In genomic region chr4:146175541-146176453, GRCh38 we compare ENCODE assay signal across 8 cellular contexts. TPM values are rescaled to one million over a fixed set of nuclear protein-coding genes. Genes with fewer than 3 reads are reported as not detected.
DNase-seq lines count a peak whose midpoint lies in the region; ATAC-seq and TF ChIP-seq lines count a peak whose summit lies in the region.

Gene LSM6, plus strand, starts transcription at chr4:146175718. Its CDS starts 7,204 bp downstream, at chr4:146182922.

- peak within 1 kb of the TSS; percentile 86 for H3K4me3 Mint-ChIP-seq in activated naive CD8-positive, alpha-beta T cell treated with anti-CD3 and anti-CD28 coated beads, Interleukin-2, amount 50 U/mL, for 24 hours
- H3K4me3 Mint-ChIP-seq in type B pancreatic cell: peak within 1 kb of the TSS; percentile 91

- peak; percentile 11 for TF ChIP-seq CTCF in GM10266 (IDR thresholded peaks at IDR 0.05; ENCODE audit: control insufficient read depth, insufficient read depth, low read depth, missing control alignments)
- TF ChIP-seq CTCF in HEK293 (tag by site-specific recombination; IDR thresholded peaks at IDR 0.05): peak; percentile 58
- TF ChIP-seq CTCF in cardiac muscle cell (IDR thresholded peaks at IDR 0.05; ENCODE audit: low read depth, low read length): peak; percentile 2
- peak; percentile 28 for TF ChIP-seq CTCF in type B pancreatic cell (conservative IDR thresholded peaks at IDR 0.05)

- peak; percentile 88 for DNase-seq in GM10266 (ENCODE audit: extremely low spot score)
- peak; percentile 69 for DNase-seq in MV-4-11 (lab: John Stamatoyannopoulos, UW)
- DNase-seq in SW480 (ENCODE audit: low spot score): peak; percentile 75
- peak; percentile 84 for DNase-seq in activated naive CD8-positive, alpha-beta T cell treated with anti-CD3 and anti-CD28 coated beads, Interleukin-2, amount 50 U/mL, for 24 hours
- DNase-seq in cardiac muscle cell (ENCODE audit: low read depth in 1 of 2, low spot score in 1 of 2): peak; percentile 79 to 90
- DNase-seq in pons (ENCODE audit: low spot score): peak; percentile 93
- DNase-seq in type B pancreatic cell (ENCODE audit: extremely low spot score, unreplicated experiment): peak; percentile 81

- no peaks in the 10 kb centered on the region for H3K27me3 Mint-ChIP-seq in activated naive CD8-positive, alpha-beta T cell treated with anti-CD3 and anti-CD28 coated beads, Interleukin-2, amount 50 U/mL, for 24 hours
- H3K27me3 Mint-ChIP-seq in type B pancreatic cell: no peaks in the 10 kb centered on the region

- H3K27ac ChIP-seq in HEK293 (ENCODE audit: extremely low read depth, low read depth, low read length) (peak within 1 kb of the TSS; percentile 81), cardiac muscle cell (peak within 1 kb of the TSS; percentile 83)

- no peaks in the 10 kb centered on the region for H3K27me3 ChIP-seq in cardiac muscle cell

- no peaks in the 10 kb centered on the region for H3K9me3 Mint-ChIP-seq in activated naive CD8-positive, alpha-beta T cell treated with anti-CD3 and anti-CD28 coated beads, Interleukin-2, amount 50 U/mL, for 24 hours
- no peaks in the 10 kb centered on the region for H3K9me3 Mint-ChIP-seq in type B pancreatic cell

- peak within 1 kb of the TSS; percentile 92 for H3K27ac Mint-ChIP-seq in activated naive CD8-positive, alpha-beta T cell treated with anti-CD3 and anti-CD28 coated beads, Interleukin-2, amount 50 U/mL, for 24 hours
- peak within 1 kb of the TSS; percentile 89 for H3K27ac Mint-ChIP-seq in type B pancreatic cell

- POLR2A ChIA-PET in HEK293 (lab: Yijun Ruan, JAX): no interaction called here

- H3K36me3 Mint-ChIP-seq in activated naive CD8-positive, alpha-beta T cell treated with anti-CD3 and anti-CD28 coated beads, Interleukin-2, amount 50 U/mL, for 24 hours (ENCODE audit: low read depth): peaks cover 4% of the 10 kb centered on the region
- H3K36me3 Mint-ChIP-seq in type B pancreatic cell: no peaks in the 10 kb centered on the region

- H3K4me1 ChIP-seq in HEK293 (ENCODE audit: control insufficient read depth, insufficient read depth, low read length): no peaks in the 10 kb centered on the region
- H3K4me1 ChIP-seq in cardiac muscle cell (ENCODE audit: low read depth): peaks cover 19% of the 10 kb centered on the region

- peaks cover 47% of the 10 kb centered on the region for H3K4me1 Mint-ChIP-seq in activated naive CD8-positive, alpha-beta T cell treated with anti-CD3 and anti-CD28 coated beads, Interleukin-2, amount 50 U/mL, for 24 hours
- peaks cover 30% of the 10 kb centered on the region for H3K4me1 Mint-ChIP-seq in type B pancreatic cell (ENCODE audit: unreplicated experiment)

- H3K36me3 ChIP-seq in HEK293 (ENCODE audit: control insufficient read depth in 2 of 2, insufficient read depth in 1 of 2, low read length in 2 of 2): peaks cover 0 to 6% of the 10 kb centered on the region in 2 experiments; a peak in 1 of 3 replicates
- H3K36me3 ChIP-seq in cardiac muscle cell: no peaks in the 10 kb centered on the region

- CTCF ChIA-PET in HEK293 (lab: Yijun Ruan, JAX): no interaction called here

- ATAC-seq in activated naive CD8-positive, alpha-beta T cell treated with anti-CD3 and anti-CD28 coated beads, Interleukin-2, amount 50 U/mL, for 24 hours: peak; percentile 94

- H3K9me3 ChIP-seq in HEK293 (ENCODE audit: control insufficient read depth, insufficient read depth, low read depth, low read length) (no peaks in the 10 kb centered on the region), cardiac muscle cell (ENCODE audit: low read depth) (no peaks in the 10 kb centered on the region)

- H3K4me3 ChIP-seq in HEK293 (ENCODE audit: low read depth, low read length): peak within 1 kb of the TSS; percentile 85
- peak within 1 kb of the TSS; percentile 90 for H3K4me3 ChIP-seq in cardiac muscle cell

TF ChIP-seq in HEK293, 187 proteins besides CTCF, POLR2A, EP300 and RAD21 (continues in another document):
- TF ChIP-seq, protein P1, sequence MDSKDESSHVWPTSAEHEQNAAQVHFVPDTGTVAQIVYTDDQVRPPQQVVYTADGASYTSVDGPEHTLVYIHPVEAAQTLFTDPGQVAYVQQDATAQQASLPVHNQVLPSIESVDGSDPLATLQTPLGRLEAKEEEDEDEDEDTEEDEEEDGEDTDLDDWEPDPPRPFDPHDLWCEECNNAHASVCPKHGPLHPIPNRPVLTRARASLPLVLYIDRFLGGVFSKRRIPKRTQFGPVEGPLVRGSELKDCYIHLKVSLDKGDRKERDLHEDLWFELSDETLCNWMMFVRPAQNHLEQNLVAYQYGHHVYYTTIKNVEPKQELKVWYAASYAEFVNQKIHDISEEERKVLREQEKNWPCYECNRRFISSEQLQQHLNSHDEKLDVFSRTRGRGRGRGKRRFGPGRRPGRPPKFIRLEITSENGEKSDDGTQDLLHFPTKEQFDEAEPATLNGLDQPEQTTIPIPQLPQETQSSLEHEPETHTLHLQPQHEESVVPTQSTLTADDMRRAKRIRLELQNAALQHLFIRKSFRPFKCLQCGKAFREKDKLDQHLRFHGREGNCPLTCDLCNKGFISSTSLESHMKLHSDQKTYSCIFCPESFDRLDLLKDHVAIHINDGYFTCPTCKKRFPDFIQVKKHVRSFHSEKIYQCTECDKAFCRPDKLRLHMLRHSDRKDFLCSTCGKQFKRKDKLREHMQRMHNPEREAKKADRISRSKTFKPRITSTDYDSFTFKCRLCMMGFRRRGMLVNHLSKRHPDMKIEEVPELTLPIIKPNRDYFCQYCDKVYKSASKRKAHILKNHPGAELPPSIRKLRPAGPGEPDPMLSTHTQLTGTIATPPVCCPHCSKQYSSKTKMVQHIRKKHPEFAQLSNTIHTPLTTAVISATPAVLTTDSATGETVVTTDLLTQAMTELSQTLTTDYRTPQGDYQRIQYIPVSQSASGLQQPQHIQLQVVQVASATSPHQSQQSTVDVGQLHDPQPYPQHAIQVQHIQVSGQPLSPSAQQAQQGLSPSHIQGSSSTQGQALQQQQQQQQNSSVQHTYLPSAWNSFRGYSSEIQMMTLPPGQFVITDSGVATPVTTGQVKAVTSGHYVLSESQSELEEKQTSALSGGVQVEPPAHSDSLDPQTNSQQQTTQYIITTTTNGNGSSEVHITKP (tag by site-specific recombination; IDR thresholded peaks at IDR 0.05): peak; percentile 80
- TF ChIP-seq ZNF311 (tag by site-specific recombination; IDR thresholded peaks at IDR 0.05; ENCODE audit: borderline replicate concordance): no peak
- no peak for TF ChIP-seq ZFP37 (tag by site-specific recombination; IDR thresholded peaks at IDR 0.05)
- no peak for TF ChIP-seq WT1 (tag by site-specific recombination; IDR thresholded peaks at IDR 0.05)
- TF ChIP-seq PRDM1 (tag by site-specific recombination; IDR thresholded peaks at IDR 0.05): no peak
- TF ChIP-seq ZFHX2 (tag by site-specific recombination; conservative IDR thresholded peaks at IDR 0.05): no peak
- no peak for TF ChIP-seq ZNF639 (tag by site-specific recombination; IDR thresholded peaks at IDR 0.05)
- no peak for TF ChIP-seq ZNF792 (tag by site-specific recombination; IDR thresholded peaks at IDR 0.05)
- TF ChIP-seq ZNF335 (tag by site-specific recombination; conservative IDR thresholded peaks at IDR 0.05): peak; percentile 71
- no peak for TF ChIP-seq ZNF23 (tag by site-specific recombination; IDR thresholded peaks at IDR 0.05; ENCODE audit: borderline replicate concordance)
- TF ChIP-seq KLF7 (tag by site-specific recombination; IDR thresholded peaks at IDR 0.05; ENCODE audit: borderline replicate concordance): no peak
- TF ChIP-seq ZNF660 (tag by site-specific recombination; IDR thresholded peaks at IDR 0.05): 0 out of 2 replicates have a peak, but pooled peaks have one; percentile 58
- TF ChIP-seq ZNF26 (tag by site-specific recombination; IDR thresholded peaks at IDR 0.05): no peak
- TF ChIP-seq ZNF843 (tag by site-specific recombination; IDR thresholded peaks at IDR 0.05): no peak
- TF ChIP-seq GLIS2 (tag by site-specific recombination; IDR thresholded peaks at IDR 0.05): peak; percentile 35
- no peak for TF ChIP-seq ZNF664 (tag by site-specific recombination; IDR thresholded peaks at IDR 0.05)
- no peak for TF ChIP-seq ZNF394 (tag by site-specific recombination; IDR thresholded peaks at IDR 0.05; ENCODE audit: borderline replicate concordance)
- no peak for TF ChIP-seq ZNF221 (tag by site-specific recombination; IDR thresholded peaks at IDR 0.05; ENCODE audit: borderline replicate concordance)
- peak; percentile 70; the same call in 1 of the 2 replicates for TF ChIP-seq ZBTB48 (tag by site-specific recombination; IDR thresholded peaks at IDR 0.05)
- no peak for TF ChIP-seq MYNN (tag by site-specific recombination; IDR thresholded peaks at IDR 0.05; ENCODE audit: borderline replicate concordance)

RNA-seq across cellular contexts. Expression of gene LSM6, which starts in this region (rescaled TPM):
- total RNA-seq in cardiac muscle cell (51.8 and 54.0 TPM in 2 replicates), type B pancreatic cell (ENCODE audit: low replicate concordance) (38.1 and 41.1 TPM in 2 replicates)
- 36.8 and 38.0 TPM in 2 replicates for polyA plus RNA-seq in cardiac muscle cell

Comparison
In these comparisons a context has a peak if more than half of its experiments do, and no peak if none do; other contexts are left out.
1. Peak in every context shown above with its lines: DNase-seq, ATAC-seq, H3K4me3 ChIP-seq and H3K27ac ChIP-seq.
2. CTCF ChIP-seq: peak in every context shown above with its lines; median percentile 58 in HEK293; 28 in type B pancreatic cell; 11 in GM10266; 2 in cardiac muscle cell.